ENCODE assay signal across 8 cellular contexts in the genomic region with DNA sequence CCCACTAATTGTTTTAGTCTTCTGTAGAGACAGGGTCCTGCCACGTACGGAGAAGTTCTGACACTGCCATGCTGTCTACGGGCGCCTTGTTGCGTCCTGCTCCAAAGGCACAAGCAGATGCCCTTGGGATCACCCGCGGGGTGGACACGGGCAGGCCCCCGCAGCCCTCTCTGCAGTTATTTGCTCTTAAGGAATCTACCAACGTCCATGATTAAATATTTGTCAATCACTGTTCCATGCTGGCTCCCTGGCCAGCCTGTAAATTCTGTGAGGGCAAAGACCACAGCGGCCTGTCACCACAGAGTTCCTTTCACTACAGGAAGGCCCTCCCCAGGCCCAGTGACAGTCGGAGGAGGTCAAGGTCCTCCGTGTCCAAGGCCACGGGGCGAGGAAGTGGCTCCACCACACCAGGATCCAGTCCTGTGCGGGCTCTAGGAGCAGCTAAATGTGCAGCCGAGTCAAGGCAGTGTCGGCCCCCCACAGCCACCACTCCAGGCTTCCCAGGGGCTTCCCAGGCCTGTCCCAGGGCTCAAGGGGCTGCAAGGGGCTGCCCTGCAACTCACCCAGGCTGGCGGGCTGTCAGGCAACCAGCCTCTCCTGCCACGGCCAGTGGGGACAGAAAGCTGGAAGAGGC. TPM values are rescaled to one million over a fixed set of nuclear protein-coding genes. Genes with fewer than 3 reads are reported as not detected.
DNase-seq lines count a peak whose midpoint lies in the region; TF ChIP-seq lines count a peak whose summit lies in the region.

No MANE protein-coding gene starts in this region.

- DNase-seq in CD14-positive monocyte (ENCODE audit: low spot score) (no peak), NB4 (ENCODE audit: low read depth) (no peak), nephron progenitor cell (no peak), UCSD-AML1 (lab: John Stamatoyannopoulos, UW; ENCODE audit: unreplicated experiment) (no peak), mesenteric fat pad (ENCODE audit: low spot score) (no peak), NCI-H146 (lab: John Stamatoyannopoulos, UW) (no peak), NCI-H2081 treated with DMSO at 0.1 percent for 48 hours (lab: John Stamatoyannopoulos, UW) (no peak)
- DNase-seq in effector memory CD4-positive, alpha-beta T cell: no peak

- TF ChIP-seq POLR2A in NB4 (IDR thresholded peaks at IDR 0.05; ENCODE audit: extremely low read depth, insufficient read length): no peak

- H3K9me3 Mint-ChIP-seq in CD14-positive monocyte (no peaks in the 10 kb centered on the region), nephron progenitor cell (no peaks in the 10 kb centered on the region)

- TF ChIP-seq CTCF in CD14-positive monocyte (IDR thresholded peaks at IDR 0.05) (no peak), NB4 (IDR thresholded peaks at IDR 0.05; ENCODE audit: low read depth, low read length) (no peak), nephron progenitor cell (IDR thresholded peaks at IDR 0.05) (no peak)

- peak overlapping the region; percentile 86 to 96 (median 93) for H3K27ac Mint-ChIP-seq in CD14-positive monocyte
- peak overlapping the region; percentile 36 for H3K27ac Mint-ChIP-seq in nephron progenitor cell

- H3K4me1 Mint-ChIP-seq in CD14-positive monocyte: peaks cover 51% of the 10 kb centered on the region
- H3K4me1 Mint-ChIP-seq in nephron progenitor cell: peaks cover 28% of the 10 kb centered on the region

- H3K27me3 ChIP-seq in effector memory CD4-positive, alpha-beta T cell (replicated peaks; ENCODE audit: control insufficient read depth, insufficient read depth, low read length, poor library complexity, severe bottlenecking): no peaks in the 10 kb centered on the region

- H3K27me3 Mint-ChIP-seq in CD14-positive monocyte (ENCODE audit: low read depth in 3 of 3): no peaks in the 10 kb centered on the region
- peaks cover 4% of the 10 kb centered on the region for H3K27me3 Mint-ChIP-seq in nephron progenitor cell (ENCODE audit: low read depth, poor library complexity)

- H3K4me1 ChIP-seq in effector memory CD4-positive, alpha-beta T cell (ENCODE audit: control insufficient read depth, insufficient read depth, low read length, poor library complexity, severe bottlenecking): peaks cover 56% of the 10 kb centered on the region

- intact Hi-C loops in CD14-positive monocyte (cut with micrococcal nuclease): loop anchor here in 1 of 2 donors (5.0 kb wide), 2 partner anchors 89 to 136 kb away; a partner anchor contains a TSS

- no peaks in the 10 kb centered on the region for H3K9me3 ChIP-seq in effector memory CD4-positive, alpha-beta T cell (ENCODE audit: control insufficient read depth, low read length)

- H3K36me3 ChIP-seq in effector memory CD4-positive, alpha-beta T cell (ENCODE audit: control insufficient read depth, insufficient read depth, low read length): peaks cover 18% of the 10 kb centered on the region

- H3K36me3 Mint-ChIP-seq in CD14-positive monocyte (peaks cover 3 to 25% of the 10 kb centered on the region in 2 donors), nephron progenitor cell (ENCODE audit: low read depth) (peaks cover 3% of the 10 kb centered on the region)

- H3K4me3 ChIP-seq in NB4 (ENCODE audit: low read depth, low read length): peak overlapping the region; percentile 80
- peak overlapping the region; percentile 91 for H3K4me3 ChIP-seq in effector memory CD4-positive, alpha-beta T cell (ENCODE audit: insufficient read depth, low read depth, low read length, poor library complexity, severe bottlenecking)

- peak overlapping the region; percentile 91 to 97 for H3K4me3 Mint-ChIP-seq in CD14-positive monocyte
- peak overlapping the region; percentile 79 for H3K4me3 Mint-ChIP-seq in nephron progenitor cell

- peak overlapping the region; percentile 94 for H3K27ac ChIP-seq in effector memory CD4-positive, alpha-beta T cell (ENCODE audit: insufficient read depth, low read length, poor library complexity, severe bottlenecking)

RNA-seq across cellular contexts. Expression of a gene that starts 2.1 kb away (rescaled TPM):
- polyA plus RNA-seq in CD14-positive monocyte: 10 to 100 TPM; 29.1 to 31.6 TPM
- total RNA-seq in mesenteric fat pad: 37.3 TPM

RNA-seq across cellular contexts. Expression of a gene that starts 15.3 kb away (rescaled TPM):
- 1 to 10 TPM; 2.5 to 5.2 TPM for polyA plus RNA-seq in CD14-positive monocyte
- total RNA-seq in mesenteric fat pad: 193 TPM

RNA-seq across cellular contexts. Expression of a gene that starts 21.2 kb away (rescaled TPM):
- polyA plus RNA-seq in CD14-positive monocyte: not detected
- total RNA-seq in mesenteric fat pad: 0.22 TPM

RNA-seq across cellular contexts. Expression of a gene that starts 27.6 kb away (rescaled TPM):
- 10 to 100 TPM; 16.2 to 17.6 TPM for polyA plus RNA-seq in CD14-positive monocyte
- total RNA-seq in mesenteric fat pad: 36.9 TPM

RNA-seq across cellular contexts. Expression of a gene that starts 34.3 kb away (rescaled TPM):
- 1 to 10 TPM in 1 of 2 donors, under 1 TPM in 1; 0.78 to 1.4 TPM for polyA plus RNA-seq in CD14-positive monocyte
- not detected for total RNA-seq in mesenteric fat pad
